Comparison of ENCODE assay signal across 2 cellular contexts in genomic region chr4:65028592-65028991, GRCh38.
TF ChIP-seq lines count a peak whose summit lies in the region.

No MANE protein-coding gene starts in this region.

TF ChIP-seq in HepG2, 621 proteins besides CTCF, POLR2A, EP300 and RAD21:
- TF ChIP-seq, protein P1, sequence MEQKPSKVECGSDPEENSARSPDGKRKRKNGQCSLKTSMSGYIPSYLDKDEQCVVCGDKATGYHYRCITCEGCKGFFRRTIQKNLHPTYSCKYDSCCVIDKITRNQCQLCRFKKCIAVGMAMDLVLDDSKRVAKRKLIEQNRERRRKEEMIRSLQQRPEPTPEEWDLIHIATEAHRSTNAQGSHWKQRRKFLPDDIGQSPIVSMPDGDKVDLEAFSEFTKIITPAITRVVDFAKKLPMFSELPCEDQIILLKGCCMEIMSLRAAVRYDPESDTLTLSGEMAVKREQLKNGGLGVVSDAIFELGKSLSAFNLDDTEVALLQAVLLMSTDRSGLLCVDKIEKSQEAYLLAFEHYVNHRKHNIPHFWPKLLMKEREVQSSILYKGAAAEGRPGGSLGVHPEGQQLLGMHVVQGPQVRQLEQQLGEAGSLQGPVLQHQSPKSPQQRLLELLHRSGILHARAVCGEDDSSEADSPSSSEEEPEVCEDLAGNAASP (CRISPR knock-in tag; IDR thresholded peaks at IDR 0.05; ENCODE audit: borderline replicate concordance) = no peak
- TF ChIP-seq ZNF251 (CRISPR knock-in tag; IDR thresholded peaks at IDR 0.05) = no peak
- TF ChIP-seq GFI1 (CRISPR knock-in tag; IDR thresholded peaks at IDR 0.05; ENCODE audit: borderline replicate concordance) = no peak
- no peak for TF ChIP-seq ZNF484 (CRISPR knock-in tag; IDR thresholded peaks at IDR 0.05; ENCODE audit: borderline replicate concordance, low read depth)
- TF ChIP-seq, protein P2, sequence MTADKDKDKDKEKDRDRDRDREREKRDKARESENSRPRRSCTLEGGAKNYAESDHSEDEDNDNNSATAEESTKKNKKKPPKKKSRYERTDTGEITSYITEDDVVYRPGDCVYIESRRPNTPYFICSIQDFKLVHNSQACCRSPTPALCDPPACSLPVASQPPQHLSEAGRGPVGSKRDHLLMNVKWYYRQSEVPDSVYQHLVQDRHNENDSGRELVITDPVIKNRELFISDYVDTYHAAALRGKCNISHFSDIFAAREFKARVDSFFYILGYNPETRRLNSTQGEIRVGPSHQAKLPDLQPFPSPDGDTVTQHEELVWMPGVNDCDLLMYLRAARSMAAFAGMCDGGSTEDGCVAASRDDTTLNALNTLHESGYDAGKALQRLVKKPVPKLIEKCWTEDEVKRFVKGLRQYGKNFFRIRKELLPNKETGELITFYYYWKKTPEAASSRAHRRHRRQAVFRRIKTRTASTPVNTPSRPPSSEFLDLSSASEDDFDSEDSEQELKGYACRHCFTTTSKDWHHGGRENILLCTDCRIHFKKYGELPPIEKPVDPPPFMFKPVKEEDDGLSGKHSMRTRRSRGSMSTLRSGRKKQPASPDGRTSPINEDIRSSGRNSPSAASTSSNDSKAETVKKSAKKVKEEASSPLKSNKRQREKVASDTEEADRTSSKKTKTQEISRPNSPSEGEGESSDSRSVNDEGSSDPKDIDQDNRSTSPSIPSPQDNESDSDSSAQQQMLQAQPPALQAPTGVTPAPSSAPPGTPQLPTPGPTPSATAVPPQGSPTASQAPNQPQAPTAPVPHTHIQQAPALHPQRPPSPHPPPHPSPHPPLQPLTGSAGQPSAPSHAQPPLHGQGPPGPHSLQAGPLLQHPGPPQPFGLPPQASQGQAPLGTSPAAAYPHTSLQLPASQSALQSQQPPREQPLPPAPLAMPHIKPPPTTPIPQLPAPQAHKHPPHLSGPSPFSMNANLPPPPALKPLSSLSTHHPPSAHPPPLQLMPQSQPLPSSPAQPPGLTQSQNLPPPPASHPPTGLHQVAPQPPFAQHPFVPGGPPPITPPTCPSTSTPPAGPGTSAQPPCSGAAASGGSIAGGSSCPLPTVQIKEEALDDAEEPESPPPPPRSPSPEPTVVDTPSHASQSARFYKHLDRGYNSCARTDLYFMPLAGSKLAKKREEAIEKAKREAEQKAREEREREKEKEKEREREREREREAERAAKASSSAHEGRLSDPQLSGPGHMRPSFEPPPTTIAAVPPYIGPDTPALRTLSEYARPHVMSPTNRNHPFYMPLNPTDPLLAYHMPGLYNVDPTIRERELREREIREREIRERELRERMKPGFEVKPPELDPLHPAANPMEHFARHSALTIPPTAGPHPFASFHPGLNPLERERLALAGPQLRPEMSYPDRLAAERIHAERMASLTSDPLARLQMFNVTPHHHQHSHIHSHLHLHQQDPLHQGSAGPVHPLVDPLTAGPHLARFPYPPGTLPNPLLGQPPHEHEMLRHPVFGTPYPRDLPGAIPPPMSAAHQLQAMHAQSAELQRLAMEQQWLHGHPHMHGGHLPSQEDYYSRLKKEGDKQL (CRISPR knock-in tag; IDR thresholded peaks at IDR 0.05; ENCODE audit: low read depth) = no peak
- TF ChIP-seq PHF21A (CRISPR knock-in tag; IDR thresholded peaks at IDR 0.05) = no peak
- no peak for TF ChIP-seq ZBTB21 (CRISPR knock-in tag; IDR thresholded peaks at IDR 0.05)
- peak; percentile 53 for TF ChIP-seq CREB1 (IDR thresholded peaks at IDR 0.05)
- no peak for TF ChIP-seq CREB1 (CRISPR knock-in tag; IDR thresholded peaks at IDR 0.05)
- no peak for TF ChIP-seq NFYC (CRISPR knock-in tag; IDR thresholded peaks at IDR 0.05)
- no peak for TF ChIP-seq ZNF782 (CRISPR knock-in tag; IDR thresholded peaks at IDR 0.05; ENCODE audit: borderline replicate concordance)
- peak; percentile 89 for TF ChIP-seq ATF7 (IDR thresholded peaks at IDR 0.05)
- TF ChIP-seq ATF7 (CRISPR knock-in tag; IDR thresholded peaks at IDR 0.05) = no peak

TF ChIP-seq in HEK293, 187 proteins besides CTCF, POLR2A, EP300 and RAD21 (continued from another document):
- peak; percentile 55; the same call in 1 of the 2 replicates for TF ChIP-seq ATF2 (tag by site-specific recombination; IDR thresholded peaks at IDR 0.05; ENCODE audit: low read depth)
TF ChIP-seq in HEK293: peak in this region for 1.
